ENCODE assay signal across 15 cellular contexts in the genomic region with DNA sequence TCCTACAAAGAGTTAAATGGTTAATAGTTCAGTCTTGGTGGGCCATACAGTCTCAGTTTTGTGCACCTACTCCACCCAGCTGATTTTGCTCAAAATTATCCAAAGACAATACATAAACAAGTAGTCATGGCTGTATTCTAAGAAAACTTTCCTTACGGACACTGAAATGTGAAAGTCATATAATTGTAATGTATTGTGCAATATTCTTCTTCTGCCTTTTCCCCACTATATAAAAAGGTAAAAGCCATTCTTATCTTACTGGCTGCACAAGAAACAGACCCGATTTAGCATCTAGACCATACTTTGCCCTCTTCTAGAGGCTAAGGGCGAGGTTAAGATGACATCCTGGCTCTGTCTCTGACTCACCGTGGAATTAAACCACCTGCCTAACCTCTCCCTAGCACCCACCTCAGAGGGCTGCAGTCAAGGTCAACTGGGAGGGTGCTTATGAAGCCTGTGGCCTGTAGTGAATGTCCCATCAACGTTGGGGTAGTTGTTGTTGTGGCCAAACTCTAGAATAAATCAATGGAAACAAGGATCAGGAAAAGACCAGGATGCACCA.
A peak's percentile ranks its signal among the peaks of the same experiment; 100 is the strongest.
DNase-seq lines count a peak whose midpoint lies in the region; ATAC-seq, FAIRE-seq and TF ChIP-seq lines count a peak whose summit lies in the region.
"Had no signal": no experiment of that assay in that cellular context is flagged by ENCODE, and none has a peak within 500 bp of the region (broad histone marks: within the 10 kb centered on the region; RNA-seq: fewer than 3 reads in every experiment).

No MANE protein-coding gene starts in this region.

- H3K4ac ChIP-seq in H1 (replicated peaks; ENCODE audit: insufficient read length, low read depth, low read length) = no peak overlapping the region

- H3K23me2 ChIP-seq in H1 (ENCODE audit: low read depth, low read length) = no peaks in the 10 kb centered on the region

- H3K27ac ChIP-seq in H1 (ENCODE audit: low read depth, low read length) = no peak overlapping the region
- H3K27ac ChIP-seq in PC-9 = no peak overlapping the region
- H3K27ac ChIP-seq: 22Rv1, GM23248 had no signal

- H2BK15ac ChIP-seq in H1 (ENCODE audit: low read length) = no peak overlapping the region

- no peaks in the 10 kb centered on the region for H3F3A ChIP-seq in PC-9 (ENCODE audit: insufficient read depth, low read depth)

- CTCF ChIA-PET in H1 (lab: Charles Lee; ENCODE audit: partially characterized antibody) (no interaction called here), PC-9 (lab: Charles Lee) (no interaction called here), Caco-2 (lab: Charles Lee) (no interaction called here)

- H3K27me3 ChIP-seq in H1 (replicated peaks in 1 of 4; ENCODE audit: control insufficient read depth in 3 of 4, extremely low read depth in 1 of 4, insufficient read depth in 3 of 4, low read length in 3 of 4) = peaks cover 0 to 2% (median 0%) of the 10 kb centered on the region in 4 experiments; a peak in 1 of 7 replicates
- no peaks in the 10 kb centered on the region for H3K27me3 ChIP-seq in HAP-1 (ENCODE audit: low read depth)
- H3K27me3 ChIP-seq in PC-9 (ENCODE audit: insufficient read depth, low read depth) = no peaks in the 10 kb centered on the region
- no peaks in the 10 kb centered on the region for H3K27me3 ChIP-seq in Caco-2 (replicated peaks; ENCODE audit: control insufficient read depth, insufficient read depth, low read length)

- no peak overlapping the region for H4K91ac ChIP-seq in H1 (replicated peaks; ENCODE audit: insufficient read length, low read length)

- no peak for TF ChIP-seq CTCF in H1 (IDR thresholded peaks at IDR 0.05; ENCODE audit: control extremely low read depth in 1 of 3, insufficient read depth in 1 of 3, low read depth in 1 of 3, low read length in 3 of 3)
- no peak for TF ChIP-seq CTCF in mucosa of descending colon (IDR thresholded peaks at IDR 0.05)
- TF ChIP-seq CTCF in PC-9 (conservative IDR thresholded peaks at IDR 0.05) = no peak
- no peak for TF ChIP-seq CTCF in Caco-2 (IDR thresholded peaks at IDR 0.05; ENCODE audit: insufficient read depth in 1 of 2, low read depth in 1 of 2, low read length in 1 of 2, severe bottlenecking in 1 of 2, unreplicated experiment in 1 of 2)

- BruUV-seq in PC-9 (replicated peaks; lab: Mats Ljungman, UMichigan) (no TSS peak), Caco-2 (replicated peaks; lab: Mats Ljungman, UMichigan) (no TSS peak)

- H3K27ac Mint-ChIP-seq in activated CD4-positive, alpha-beta T cell treated with anti-CD3 and anti-CD28 coated beads, Interleukin-2, amount 10 ng/mL, durations not matched to agents 24 days and 14 days = no peak overlapping the region
- H3K27ac Mint-ChIP-seq in Caco-2 (ENCODE audit: unreplicated experiment) = no peak overlapping the region
- H3K27ac Mint-ChIP-seq: CD14-positive monocyte; CD8-positive, alpha-beta T cell had no signal

- H3K9me3 ChIP-seq in H1 (ENCODE audit: insufficient read depth in 2 of 2, low read depth in 1 of 2, low read length in 1 of 2) (no peaks in the 10 kb centered on the region), mucosa of descending colon (no peaks in the 10 kb centered on the region), HAP-1 (no peaks in the 10 kb centered on the region), PC-9 (ENCODE audit: insufficient read depth, low read depth) (no peaks in the 10 kb centered on the region), Caco-2 (no peaks in the 10 kb centered on the region)

- FAIRE-seq in H1 (lab: Jason Lieb, UNC) = no peak
- FAIRE-seq: GM12878 had no signal

- no peak overlapping the region for H3K23ac ChIP-seq in H1 (ENCODE audit: insufficient read length)

- intact Hi-C loops in activated CD4-positive, alpha-beta T cell treated with anti-CD3 and anti-CD28 coated beads, Interleukin-2, amount 10 ng/mL, durations not matched to agents 24 days and 14 days (cut with micrococcal nuclease) = no loop called here
- intact Hi-C loops in mucosa of descending colon (cut with DNase I, micrococcal nuclease) = no loop called here
- intact Hi-C loops in PC-9 (cut with micrococcal nuclease; ENCODE audit: unreplicated experiment) = no loop called here
- intact Hi-C loops in Caco-2 (cut with micrococcal nuclease; ENCODE audit: unreplicated experiment) = no loop called here

- no peak overlapping the region for H2AK5ac ChIP-seq in H1 (ENCODE audit: low read depth, low read length)

- H2AFZ ChIP-seq in H1 (ENCODE audit: low read length) (no peak overlapping the region), PC-9 (no peak overlapping the region)
- H2AFZ ChIP-seq: GM23248 had no signal

- H3K9ac ChIP-seq in H1 (replicated peaks in 1 of 4; ENCODE audit: extremely low read depth in 1 of 4, low read depth in 3 of 4, low read length in 3 of 4) = no peak overlapping the region
- H3K9ac ChIP-seq: GM23248 had no signal

- no peaks in the 10 kb centered on the region for H3K79me1 ChIP-seq in H1 (ENCODE audit: low read depth, low read length)

- H2BK12ac ChIP-seq in H1 (ENCODE audit: low read depth, low read length) = no peak overlapping the region

- no peak overlapping the region for H3K18ac ChIP-seq in H1 (ENCODE audit: extremely low read depth, low read length)

- H3K9me2 ChIP-seq in PC-9 (ENCODE audit: insufficient read depth) = no peaks in the 10 kb centered on the region

- H4K20me1 ChIP-seq in H1 (replicated peaks in 1 of 2; ENCODE audit: control insufficient read depth in 1 of 2, insufficient read depth in 2 of 2, low read length in 2 of 2) (no peaks in the 10 kb centered on the region), PC-9 (ENCODE audit: insufficient read depth) (no peaks in the 10 kb centered on the region)

- H3K14ac ChIP-seq in H1 (ENCODE audit: insufficient read length) = no peak overlapping the region

- peak; percentile 68 for ATAC-seq in mucosa of descending colon
- ATAC-seq: CD8-positive, alpha-beta T cell; GM12878 had no signal

- H2BK5ac ChIP-seq in H1 (ENCODE audit: low read depth, low read length) = no peak overlapping the region

- no peaks in the 10 kb centered on the region for H3K9me3 Mint-ChIP-seq in activated CD4-positive, alpha-beta T cell treated with anti-CD3 and anti-CD28 coated beads, Interleukin-2, amount 10 ng/mL, durations not matched to agents 24 days and 14 days
- H3K9me3 Mint-ChIP-seq in Caco-2 (ENCODE audit: unreplicated experiment) = no peaks in the 10 kb centered on the region
- H3K9me3 Mint-ChIP-seq: CD8-positive, alpha-beta T cell had no signal

- no peak overlapping the region for H4K8ac ChIP-seq in H1 (ENCODE audit: extremely low read depth, insufficient read depth, low read length)

- no peak for TF ChIP-seq POLR2A in H1 (IDR thresholded peaks at IDR 0.05; ENCODE audit: control extremely low read depth in 1 of 2, low read depth in 2 of 2, low read length in 2 of 2)

- peak; percentile 26 for DNase-seq in activated CD4-positive, alpha-beta T cell treated with anti-CD3 and anti-CD28 coated beads, Interleukin-2, amount 10 ng/mL, durations not matched to agents 24 days and 14 days
- DNase-seq in activated CD4-positive, alpha-beta T cell treated with anti-CD3 and anti-CD28 coated beads, Interleukin-2, amount 50 U/mL, for 1 hour = no peak
- DNase-seq in H1 (ENCODE audit: low read depth in 1 of 2, low spot score in 2 of 2) (no peak), mucosa of descending colon (peak in 1 of 3 donors; percentile 35), HAP-1 (ENCODE audit: low spot score in 2 of 2) (no peak), PC-9 (no peak), KBM-7 (no peak), Caco-2 (no peak)
- DNase-seq: CD8-positive, alpha-beta T cell; DMS79; GM23248; H7 had no signal

- no peaks in the 10 kb centered on the region for H3K4me1 Mint-ChIP-seq in activated CD4-positive, alpha-beta T cell treated with anti-CD3 and anti-CD28 coated beads, Interleukin-2, amount 10 ng/mL, durations not matched to agents 24 days and 14 days
- H3K4me1 Mint-ChIP-seq in Caco-2 (ENCODE audit: low read depth, unreplicated experiment) = peaks cover 20% of the 10 kb centered on the region
- H3K4me1 Mint-ChIP-seq: CD14-positive monocyte had no signal

- H4K5ac ChIP-seq in H1 (ENCODE audit: insufficient read length, low read depth, low read length) = no peak overlapping the region

- H3K4me3 ChIP-seq in H1 (ENCODE audit: extremely low read depth in 1 of 4, insufficient read depth in 2 of 4, low read depth in 3 of 4, low read length in 4 of 4) (no peak overlapping the region), mucosa of descending colon (no peak overlapping the region), HAP-1 (no peak overlapping the region), PC-9 (no peak overlapping the region), Caco-2 (ENCODE audit: low read depth, low read length) (no peak overlapping the region)
- H3K4me3 ChIP-seq: GM12878, GM23248 had no signal

- H3K4me3 Mint-ChIP-seq in activated CD4-positive, alpha-beta T cell treated with anti-CD3 and anti-CD28 coated beads, Interleukin-2, amount 10 ng/mL, durations not matched to agents 24 days and 14 days = no peak overlapping the region
- H3K4me3 Mint-ChIP-seq in Caco-2 (ENCODE audit: unreplicated experiment) = no peak overlapping the region
- H3K4me3 Mint-ChIP-seq: CD14-positive monocyte; CD8-positive, alpha-beta T cell had no signal

- 88% methylated on average over 5 of the region's 5 CpGs; no CpG with 5 or more reads in 1 of the 2 experiments for whole genome bisulfite sequencing in H1 (ENCODE audit: extremely low coverage in 1 of 2, insufficient coverage in 1 of 2, insufficient read length in 1 of 2, insufficient replicate concordance in 2 of 2, low coverage in 1 of 2, low lambda C conversion rate in 2 of 2, missing lambda C conversion rate in 1 of 2), 2 experiments

- TF ChIP-seq RAD21 in H1 (IDR thresholded peaks at IDR 0.05 in 1 of 2, conservative IDR thresholded peaks at IDR 0.05 in 1 of 2; ENCODE audit: low read depth in 2 of 2, low read length in 2 of 2) = no peak

- POLR2A ChIA-PET in H1 (lab: Charles Lee; ENCODE audit: partially characterized antibody) = no interaction called here
- POLR2A ChIA-PET in PC-9 (lab: Charles Lee; ENCODE audit: unreplicated experiment) = no interaction called here
- POLR2A ChIA-PET in Caco-2 (lab: Charles Lee) = no interaction called here

- H3K4me1 ChIP-seq in H1 (replicated peaks in 1 of 4; ENCODE audit: control insufficient read depth in 3 of 4, insufficient read depth in 4 of 4, low read length in 3 of 4) (peaks cover 4 to 8% (median 5%) of the 10 kb centered on the region in 4 experiments), mucosa of descending colon (ENCODE audit: low read depth) (peaks cover 38% of the 10 kb centered on the region), HAP-1 (no peaks in the 10 kb centered on the region), PC-9 (replicated peaks; ENCODE audit: insufficient read depth) (no peaks in the 10 kb centered on the region), Caco-2 (peaks cover 50% of the 10 kb centered on the region)

- H3K36me3 ChIP-seq in H1 (ENCODE audit: control insufficient read depth in 2 of 4, insufficient read depth in 4 of 4, low read length in 3 of 4) = no peaks in the 10 kb centered on the region
- H3K36me3 ChIP-seq in mucosa of descending colon (ENCODE audit: low read depth) = no peaks in the 10 kb centered on the region
- H3K36me3 ChIP-seq in HAP-1 (replicated peaks) = no peaks in the 10 kb centered on the region
- H3K36me3 ChIP-seq in PC-9 (ENCODE audit: low read depth) = no peaks in the 10 kb centered on the region
- H3K36me3 ChIP-seq in Caco-2 (ENCODE audit: control insufficient read depth, insufficient read depth, low read length) = no peaks in the 10 kb centered on the region

- H3K79me2 ChIP-seq in H1 (ENCODE audit: control insufficient read depth in 1 of 2, insufficient read depth in 2 of 2, low read length in 2 of 2) (no peaks in the 10 kb centered on the region), PC-9 (ENCODE audit: low read depth) (no peaks in the 10 kb centered on the region)

- H3K27me3 Mint-ChIP-seq in activated CD4-positive, alpha-beta T cell treated with anti-CD3 and anti-CD28 coated beads, Interleukin-2, amount 10 ng/mL, durations not matched to agents 24 days and 14 days = no peaks in the 10 kb centered on the region
- H3K27me3 Mint-ChIP-seq in Caco-2 (ENCODE audit: insufficient read depth, unreplicated experiment) = no peaks in the 10 kb centered on the region

- peak overlapping the region; percentile 53; the same call in 1 of the 2 replicates for H2BK20ac ChIP-seq in H1 (ENCODE audit: low read length)

- H3K56ac ChIP-seq in H1 (replicated peaks; ENCODE audit: insufficient read length, low read depth, low read length) = no peak overlapping the region

- no peaks in the 10 kb centered on the region for H3K36me3 Mint-ChIP-seq in activated CD4-positive, alpha-beta T cell treated with anti-CD3 and anti-CD28 coated beads, Interleukin-2, amount 10 ng/mL, durations not matched to agents 24 days and 14 days (ENCODE audit: low read depth)
- H3K36me3 Mint-ChIP-seq in Caco-2 (ENCODE audit: insufficient read depth, unreplicated experiment) = no peaks in the 10 kb centered on the region
- H3K36me3 Mint-ChIP-seq: CD14-positive monocyte; CD8-positive, alpha-beta T cell had no signal

- in situ Hi-C loops in HAP-1 (cut with MboI; ENCODE audit: low sequenced_read_pairs) (no loop called here), KBM-7 (cut with MboI; ENCODE audit: low pct_unique_long_range_greater_than_20kb, low sequenced_read_pairs) (no loop called here)

- no peak overlapping the region for H2BK120ac ChIP-seq in H1 (replicated peaks; ENCODE audit: low read depth, low read length)

- no peak for TF ChIP-seq EP300 in H1 (IDR thresholded peaks at IDR 0.05; ENCODE audit: borderline replicate concordance in 1 of 2, low read depth in 2 of 2, low read length in 2 of 2)

- H3K4me2 ChIP-seq in H1 (ENCODE audit: insufficient read depth in 1 of 2, low read depth in 2 of 2, low read length in 2 of 2) (no peak overlapping the region), PC-9 (no peak overlapping the region)
